9 cellular contexts compared by ENCODE assay signal in genomic region chr7:20217193-20217948, GRCh38. TPM values are rescaled to one million over a fixed set of nuclear protein-coding genes. Genes with fewer than 3 reads are reported as not detected.
A peak's percentile ranks its signal among the peaks of the same experiment; 100 is the strongest.
DNase-seq lines count a peak whose midpoint lies in the region; ATAC-seq and TF ChIP-seq lines count a peak whose summit lies in the region.
"Had no signal": no experiment of that assay in that cellular context is flagged by ENCODE, and none has a peak within 500 bp of the region (broad histone marks: within the 10 kb centered on the region; RNA-seq: fewer than 3 reads in every experiment).

A gene with protein sequence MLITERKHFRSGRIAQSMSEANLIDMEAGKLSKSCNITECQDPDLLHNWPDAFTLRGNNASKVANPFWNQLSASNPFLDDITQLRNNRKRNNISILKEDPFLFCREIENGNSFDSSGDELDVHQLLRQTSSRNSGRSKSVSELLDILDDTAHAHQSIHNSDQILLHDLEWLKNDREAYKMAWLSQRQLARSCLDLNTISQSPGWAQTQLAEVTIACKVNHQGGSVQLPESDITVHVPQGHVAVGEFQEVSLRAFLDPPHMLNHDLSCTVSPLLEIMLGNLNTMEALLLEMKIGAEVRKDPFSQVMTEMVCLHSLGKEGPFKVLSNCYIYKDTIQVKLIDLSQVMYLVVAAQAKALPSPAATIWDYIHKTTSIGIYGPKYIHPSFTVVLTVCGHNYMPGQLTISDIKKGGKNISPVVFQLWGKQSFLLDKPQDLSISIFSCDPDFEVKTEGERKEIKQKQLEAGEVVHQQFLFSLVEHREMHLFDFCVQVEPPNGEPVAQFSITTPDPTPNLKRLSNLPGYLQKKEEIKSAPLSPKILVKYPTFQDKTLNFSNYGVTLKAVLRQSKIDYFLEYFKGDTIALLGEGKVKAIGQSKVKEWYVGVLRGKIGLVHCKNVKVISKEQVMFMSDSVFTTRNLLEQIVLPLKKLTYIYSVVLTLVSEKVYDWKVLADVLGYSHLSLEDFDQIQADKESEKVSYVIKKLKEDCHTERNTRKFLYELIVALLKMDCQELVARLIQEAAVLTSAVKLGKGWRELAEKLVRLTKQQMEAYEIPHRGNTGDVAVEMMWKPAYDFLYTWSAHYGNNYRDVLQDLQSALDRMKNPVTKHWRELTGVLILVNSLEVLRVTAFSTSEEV (minus strand): TSS chr7:20217384. CDS start chr7:20161862, 55,522 bp downstream.

- H3K27me3 ChIP-seq in uterus: no peaks in the 10 kb centered on the region

- H3K4me1 ChIP-seq in uterus: no peaks in the 10 kb centered on the region

- no peaks in the 10 kb centered on the region for H3K36me3 ChIP-seq in uterus

- TF ChIP-seq POLR2A in Raji (IDR thresholded peaks at IDR 0.05; ENCODE audit: insufficient read depth, low read depth, low read length): peak; percentile 56
- TF ChIP-seq POLR2A in uterus (IDR thresholded peaks at IDR 0.05): no peak

- H3K9me3 ChIP-seq in uterus: no peaks in the 10 kb centered on the region

- DNase-seq in iPS-NIHi7 (ENCODE audit: extremely low spot score) (peak; percentile 77), NCI-H2171 treated with DMSO at 0.1 percent for 48 hours (lab: John Stamatoyannopoulos, UW) (no peak), T-helper 1 cell (no peak), uterus (no peak)
- DNase-seq: activated T-cell treated with anti-CD3 and anti-CD28 coated beads, Interleukin-2, amount 50 U/mL, for 4 hours had no signal

- ATAC-seq in GM19467 (IDR thresholded peaks at IDR 0.05; ENCODE audit: unreplicated experiment) (peak; percentile 51), HG03521 (IDR thresholded peaks at IDR 0.05; ENCODE audit: unreplicated experiment) (peak; percentile 47)

- intact Hi-C loops in uterus (cut with DNase I; ENCODE audit: low total_unique reads): no loop called here

- no peak within 1 kb of the TSS for H3K4me3 ChIP-seq in uterus

- TF ChIP-seq CTCF in GM12872 (IDR thresholded peaks at IDR 0.05; ENCODE audit: insufficient read depth, low read depth, low read length) (peak; percentile 73), uterus (IDR thresholded peaks at IDR 0.05) (no peak)

- no peak within 1 kb of the TSS for H3K27ac ChIP-seq in uterus

RNA-seq across cellular contexts. Expression of the gene that starts here (rescaled TPM):
- 10 to 100 TPM in 1 of 4 donors, 1 to 10 TPM in 2, not detected in 1; 1.0 to 23.9 (median 1.5) TPM for total RNA-seq in uterus
